ENCODE assay signal across 11 cellular contexts in genomic region chr19:36142046-36142445, GRCh38. TPM values are rescaled to one million over a fixed set of nuclear protein-coding genes. Genes with fewer than 3 reads are reported as not detected.
DNase-seq lines count a peak whose midpoint lies in the region; ATAC-seq and TF ChIP-seq lines count a peak whose summit lies in the region.
"Had no signal": no experiment of that assay in that cellular context is flagged by ENCODE, and none has a peak within 500 bp of the region (broad histone marks: within the 10 kb centered on the region; RNA-seq: fewer than 3 reads in every experiment).

No MANE protein-coding gene starts in this region.

- peaks cover 12% of the 10 kb centered on the region for H3K4me1 Mint-ChIP-seq in chondrocyte (ENCODE audit: low read depth)
- H3K4me1 Mint-ChIP-seq in nephron: peaks cover 9% of the 10 kb centered on the region

- no peak overlapping the region for H2AFZ ChIP-seq in HCT116 (ENCODE audit: low read depth, low read length, poor library complexity, severe bottlenecking)

- RAD21 ChIA-PET in HCT116 (lab: Charles Lee; ENCODE audit: low non-redundant PET in 1 of 2, low total read pairs in 2 of 2, uncharacterized antibody in 2 of 2, unreplicated experiment in 2 of 2): no interaction called here

- H3K9me3 ChIP-seq in BLaER1 (no peaks in the 10 kb centered on the region), HCT116 (ENCODE audit: control insufficient read depth in 1 of 2, insufficient read depth in 1 of 2, low read depth in 1 of 2, low read length in 2 of 2) (no peaks in the 10 kb centered on the region)
- H3K9me3 ChIP-seq: transverse colon had no signal

- H3K36me3 ChIP-seq in BLaER1 (peaks cover 49% of the 10 kb centered on the region), HCT116 (ENCODE audit: control insufficient read depth in 1 of 2, insufficient read depth in 2 of 2, low read length in 2 of 2) (peaks cover 36 to 38% of the 10 kb centered on the region in 2 experiments)

- no peak for TF ChIP-seq POLR2A in HCT116 (IDR thresholded peaks at IDR 0.05; ENCODE audit: borderline replicate concordance, extremely low read depth, insufficient read depth, insufficient read length)

- H3K9ac ChIP-seq in BLaER1 (no peak overlapping the region), HCT116 (ENCODE audit: low read length) (peak overlapping the region; percentile 99)

- H3K27ac ChIP-seq in BLaER1: no peak overlapping the region
- peak overlapping the region; percentile 66; the same call in 1 of the 2 replicates for H3K27ac ChIP-seq in HCT116 (ENCODE audit: low read depth, low read length)

- no peak overlapping the region for H3K4me3 ChIP-seq in BLaER1
- H3K4me3 ChIP-seq in HCT116 (replicated peaks in 1 of 2; ENCODE audit: low read depth in 1 of 2, low read length in 2 of 2): peak overlapping the region; percentile 71 to 94; a peak in 3 of 4 replicates

- H3K27ac Mint-ChIP-seq in chondrocyte (ENCODE audit: unreplicated experiment) (peak overlapping the region; percentile 71), nephron (no peak overlapping the region)

- BruUV-seq in HCT116 (replicated peaks; lab: Mats Ljungman, UMichigan): no TSS peak

- intact Hi-C loops in HCT116 (cut with micrococcal nuclease): no loop called here

- H4K20me1 ChIP-seq in BLaER1: peaks cover 23% of the 10 kb centered on the region
- H4K20me1 ChIP-seq in HCT116 (ENCODE audit: insufficient read depth): peaks cover 6% of the 10 kb centered on the region; the same call in 1 of the 2 replicates

- H3K27me3 Mint-ChIP-seq in chondrocyte (ENCODE audit: low read depth) (no peaks in the 10 kb centered on the region), nephron (ENCODE audit: low read depth) (no peaks in the 10 kb centered on the region)

- no peaks in the 10 kb centered on the region for H3K9me2 ChIP-seq in HCT116 (ENCODE audit: insufficient read depth)

- ATAC-seq in HCT116 (no peak), HG03159 (IDR thresholded peaks at IDR 0.05; ENCODE audit: unreplicated experiment) (no peak)

- POLR2A ChIA-PET in HCT116 (lab: Charles Lee): no interaction called here

- peaks cover 32% of the 10 kb centered on the region for H3K36me3 Mint-ChIP-seq in chondrocyte (ENCODE audit: low read depth)
- H3K36me3 Mint-ChIP-seq in nephron (ENCODE audit: low read depth): peaks cover 48% of the 10 kb centered on the region

- TF ChIP-seq CTCF in HCT116 (IDR thresholded peaks at IDR 0.05 in 2 of 3, conservative IDR thresholded peaks at IDR 0.05 in 1 of 3; ENCODE audit: borderline replicate concordance in 1 of 3, insufficient read depth in 1 of 3, low read depth in 2 of 3, low read length in 2 of 3): no peak
- no peak for TF ChIP-seq CTCF in chondrocyte (IDR thresholded peaks at IDR 0.05)
- TF ChIP-seq CTCF in nephron (IDR thresholded peaks at IDR 0.05; ENCODE audit: unreplicated experiment in 3 of 3): no peak

- H3K4me1 ChIP-seq in BLaER1: peaks cover 17% of the 10 kb centered on the region
- peaks cover 30 to 37% of the 10 kb centered on the region in 2 experiments for H3K4me1 ChIP-seq in HCT116 (ENCODE audit: control insufficient read depth in 1 of 2, insufficient read depth in 2 of 2, low read length in 2 of 2)

- H3K4me3 Mint-ChIP-seq in chondrocyte (ENCODE audit: unreplicated experiment) (peak overlapping the region; percentile 97), nephron (peak overlapping the region; percentile 98 to 99 (median 99))

- H3K79me2 ChIP-seq in HCT116 (ENCODE audit: insufficient read depth, low read length): peaks cover 47% of the 10 kb centered on the region

- H3K9me3 Mint-ChIP-seq in chondrocyte (ENCODE audit: low read depth): no peaks in the 10 kb centered on the region
- H3K9me3 Mint-ChIP-seq in nephron: no peaks in the 10 kb centered on the region

- no peak for DNase-seq in HCT116 (ENCODE audit: low read depth, low spot score)
- DNase-seq in chondrocyte (ENCODE audit: low spot score): no peak
- DNase-seq in NCI-H2196 (lab: John Stamatoyannopoulos, UW; ENCODE audit: unreplicated experiment): no peak
- no peak for DNase-seq in GM19238 (ENCODE audit: insufficient read length, low spot score)
- no peak for DNase-seq in stimulated activated CD8-positive, alpha-beta memory T cell treated with anti-CD3 and anti-CD28 coated beads, Interleukin-4, amount 100 ng/mL, for 48 hours
- DNase-seq: activated CD8-positive, alpha-beta memory T cell treated with anti-CD3 and anti-CD28 coated beads, Interleukin-2, amount 50 U/mL, for 4 hours; NCI-H1105; transverse colon had no signal

- peak overlapping the region; percentile 56 for H3K4me2 ChIP-seq in BLaER1
- H3K4me2 ChIP-seq in HCT116 (ENCODE audit: low read length): peak overlapping the region; percentile 96

- TF ChIP-seq RAD21 in HCT116 (IDR thresholded peaks at IDR 0.05; ENCODE audit: low read depth): no peak

- CTCF ChIA-PET in HCT116 (lab: Charles Lee): no interaction called here

- H3K27me3 ChIP-seq in BLaER1: no peaks in the 10 kb centered on the region
- H3K27me3 ChIP-seq in HCT116 (ENCODE audit: insufficient read depth, low read length): no peaks in the 10 kb centered on the region
- H3K27me3 ChIP-seq: transverse colon had no signal

TF ChIP-seq in HCT116, 20 proteins besides CTCF, POLR2A, EP300 and RAD21:
- TF ChIP-seq EZH2phosphoT487 (IDR thresholded peaks at IDR 0.05; ENCODE audit: borderline replicate concordance): no peak
- TF ChIP-seq ZBTB33 (IDR thresholded peaks at IDR 0.05; ENCODE audit: extremely low read depth, insufficient replicate concordance, low read length): no peak
- no peak for TF ChIP-seq CEBPB (IDR thresholded peaks at IDR 0.05; ENCODE audit: low read depth)
- TF ChIP-seq SRF (IDR thresholded peaks at IDR 0.05; ENCODE audit: low read depth): no peak
- no peak for TF ChIP-seq EZH2 (IDR thresholded peaks at IDR 0.05)
- no peak for TF ChIP-seq MAX (IDR thresholded peaks at IDR 0.05)
- TF ChIP-seq CBX3 (IDR thresholded peaks at IDR 0.05; ENCODE audit: low read depth): no peak
- no peak for TF ChIP-seq YY1 (IDR thresholded peaks at IDR 0.05; ENCODE audit: extremely low read depth, insufficient replicate concordance, low read depth, low read length)
TF ChIP-seq in HCT116: peak in this region for 0.

RNA-seq across cellular contexts. Expression of gene CAPNS1, which starts 2.2 kb away (rescaled TPM):
- total RNA-seq in HCT116 (2021; ENCODE audit: unreplicated experiment) (621 TPM), chondrocyte (509 to 762 TPM (median 724 TPM) in 3 replicates)
- 915 and 990 TPM in 2 replicates for polyA plus RNA-seq in HCT116 (2012)

RNA-seq across cellular contexts. Expression of gene COX7A1, which starts 10.2 kb away (rescaled TPM):
- total RNA-seq in HCT116 (2021; ENCODE audit: unreplicated experiment) (not detected), chondrocyte (not detected in 3 replicates)
- polyA plus RNA-seq in HCT116 (2012): 0.24 and 0.43 TPM in 2 replicates

RNA-seq across cellular contexts. Expression of gene TBCB, which starts 26.8 kb away (rescaled TPM):
- total RNA-seq in HCT116 (2021; ENCODE audit: unreplicated experiment): 141 TPM
- polyA plus RNA-seq in HCT116 (2012): 184 and 198 TPM in 2 replicates
- 181 to 201 TPM (median 199 TPM) in 3 replicates for total RNA-seq in chondrocyte

RNA-seq across cellular contexts. Expression of gene POLR2I, which starts 27.4 kb away (rescaled TPM):
- total RNA-seq in HCT116 (2021; ENCODE audit: unreplicated experiment) (108 TPM), chondrocyte (43.5 to 61.6 TPM (median 49.2 TPM) in 3 replicates)
- polyA plus RNA-seq in HCT116 (2012): 264 and 295 TPM in 2 replicates

RNA-seq across cellular contexts. Expression of gene OVOL3, which starts 31.1 kb away (rescaled TPM):
- not detected for total RNA-seq in HCT116 (2021; ENCODE audit: unreplicated experiment)
- 0.21 TPM in 1 of 2 replicates, not detected in the other for polyA plus RNA-seq in HCT116 (2012)
- total RNA-seq in chondrocyte: not detected in 3 replicates
- total RNA-seq: transverse colon had no signal
